Comparison of ENCODE assay signal across 19 cellular contexts in genomic region chr9:116701940-116702642, GRCh38. TPM values are rescaled to one million over a fixed set of nuclear protein-coding genes. Genes with fewer than 3 reads are reported as not detected.
DNase-seq lines count a peak whose midpoint lies in the region; ATAC-seq and TF ChIP-seq lines count a peak whose summit lies in the region.
"Had no signal": no experiment of that assay in that cellular context is flagged by ENCODE, and none has a peak within 500 bp of the region (broad histone marks: within the 10 kb centered on the region; RNA-seq: fewer than 3 reads in every experiment).

No MANE protein-coding gene starts in this region.

- DNase-seq in MCF 10A (ENCODE audit: unreplicated experiment) (peak; percentile 29), breast epithelium (ENCODE audit: low spot score in 2 of 2) (no peak), M059J (ENCODE audit: low read depth) (peak; percentile 30), choroid plexus epithelial cell (ENCODE audit: low read depth) (peak; percentile 26), smooth muscle cell (lab: John Stamatoyannopoulos, UW; ENCODE audit: unreplicated experiment) (no peak), NCI-H2196 treated with DMSO at 0.1 percent for 48 hours (lab: John Stamatoyannopoulos, UW; ENCODE audit: unreplicated experiment) (no peak), DMS53 (lab: John Stamatoyannopoulos, UW) (no peak)
- DNase-seq: activated CD8-positive, alpha-beta memory T cell treated with anti-CD3 and anti-CD28 coated beads for 24 hours; activated effector memory CD4-positive, alpha-beta T cell treated with Interleukin-2 at 50 U/mL for 16 hours; aorta; effector CD8-positive, alpha-beta T cell; immature natural killer cell; NCI-H2107; right cardiac atrium; SHP77 treated with DMSO at 0.1 percent for 48 hours; tibial artery had no signal

- 87% methylated on average over 2 of the region's 2 CpGs for WGBS in smooth muscle cell (ENCODE audit: low lambda C conversion rate)

- H3K4me1 ChIP-seq in breast epithelium (no peaks in the 10 kb centered on the region), smooth muscle cell (ENCODE audit: low read depth) (no peaks in the 10 kb centered on the region)
- H3K4me1 ChIP-seq: tibial artery had no signal

- H3K36me3 ChIP-seq in breast epithelium (peaks cover 12% of the 10 kb centered on the region), smooth muscle cell (ENCODE audit: low read depth) (peaks cover 11% of the 10 kb centered on the region)

- no TSS peak for BruUV-seq in MCF 10A (replicated peaks; lab: Mats Ljungman, UMichigan)

- no peak overlapping the region for H2AFZ ChIP-seq in smooth muscle cell (ENCODE audit: low read depth)

- H3K4me2 ChIP-seq in smooth muscle cell, result no peak overlapping the region

- H3K9me3 ChIP-seq in breast epithelium, result no peaks in the 10 kb centered on the region
- H3K9me3 ChIP-seq in smooth muscle cell (replicated peaks; ENCODE audit: low read depth), result no peaks in the 10 kb centered on the region
- H3K9me3 ChIP-seq: tibial artery had no signal

- H3K27me3 ChIP-seq in breast epithelium, result no peaks in the 10 kb centered on the region
- no peaks in the 10 kb centered on the region for H3K27me3 ChIP-seq in smooth muscle cell (ENCODE audit: low read depth)
- H3K27me3 ChIP-seq: tibial artery had no signal

- H3K79me2 ChIP-seq in smooth muscle cell (ENCODE audit: low read depth), result peaks cover 12% of the 10 kb centered on the region

- H3K36me3 Mint-ChIP-seq in MCF 10A (ENCODE audit: insufficient read depth, unreplicated experiment), result peaks cover 32% of the 10 kb centered on the region

- no peaks in the 10 kb centered on the region for H3K9me3 Mint-ChIP-seq in MCF 10A (ENCODE audit: unreplicated experiment)

- no peaks in the 10 kb centered on the region for H3K27me3 Mint-ChIP-seq in MCF 10A (ENCODE audit: insufficient read depth, unreplicated experiment)

- intact Hi-C loops in MCF 10A (cut with micrococcal nuclease) (no loop called here), breast epithelium (cut with DNase I; ENCODE audit: low total_unique reads) (no loop called here)

- H3K27ac ChIP-seq in breast epithelium, result no peak overlapping the region
- H3K27ac ChIP-seq in smooth muscle cell (ENCODE audit: low read depth), result peak overlapping the region; percentile 33
- H3K27ac ChIP-seq: tibial artery had no signal

- peak overlapping the region; percentile 48 for H3K27ac Mint-ChIP-seq in MCF 10A (ENCODE audit: low read depth, unreplicated experiment)
- H3K27ac Mint-ChIP-seq: stimulated activated effector memory CD8-positive, alpha-beta T cell treated with anti-CD3 and anti-CD28 coated beads, Interleukin-12 subunit alpha, Interleukin-12 subunit beta, amount 100 ng/mL, for 72 hours had no signal

- H3K4me3 ChIP-seq in breast epithelium, result no peak overlapping the region
- H3K4me3 ChIP-seq in choroid plexus epithelial cell (ENCODE audit: low read depth, low read length), result no peak overlapping the region
- no peak overlapping the region for H3K4me3 ChIP-seq in smooth muscle cell
- H3K4me3 ChIP-seq: lung, tibial artery had no signal

- TF ChIP-seq POLR2A in breast epithelium (IDR thresholded peaks at IDR 0.05), result no peak

- H3K4me1 Mint-ChIP-seq in MCF 10A (ENCODE audit: insufficient read depth, unreplicated experiment), result peaks cover 20% of the 10 kb centered on the region

- POLR2A ChIA-PET in MCF 10A (lab: Yijun Ruan, JAX), result no interaction called here

- no peak overlapping the region for H3K4me3 Mint-ChIP-seq in MCF 10A (ENCODE audit: unreplicated experiment)
- H3K4me3 Mint-ChIP-seq: immature natural killer cell; stimulated activated effector memory CD8-positive, alpha-beta T cell treated with anti-CD3 and anti-CD28 coated beads, Interleukin-12 subunit alpha, Interleukin-12 subunit beta, amount 100 ng/mL, for 72 hours had no signal

- ATAC-seq in HG03095 (IDR thresholded peaks at IDR 0.05; ENCODE audit: unreplicated experiment), result no peak
- ATAC-seq: right cardiac atrium had no signal

- CTCF ChIA-PET in MCF 10A (lab: Yijun Ruan, JAX), result no interaction called here

- peaks cover 8% of the 10 kb centered on the region for H3F3A ChIP-seq in smooth muscle cell (ENCODE audit: low read depth)

- peaks cover 89% of the 10 kb centered on the region for H4K20me1 ChIP-seq in smooth muscle cell (ENCODE audit: low read depth)

- TF ChIP-seq CTCF in MCF 10A (IDR thresholded peaks at IDR 0.05; ENCODE audit: unreplicated experiment) (no peak), breast epithelium (IDR thresholded peaks at IDR 0.05) (no peak), choroid plexus epithelial cell (conservative IDR thresholded peaks at IDR 0.05; ENCODE audit: low read depth, low read length) (no peak), smooth muscle cell (IDR thresholded peaks at IDR 0.05; ENCODE audit: borderline replicate concordance, insufficient read depth, poor library complexity, severe bottlenecking) (no peak)

- H3K9ac ChIP-seq in smooth muscle cell (ENCODE audit: low read depth), result no peak overlapping the region

RNA-seq across cellular contexts. Expression of gene TRIM32, which starts 15.0 kb away (rescaled TPM):
- total RNA-seq in MCF 10A (2022) (17.8 and 18.8 TPM in 2 replicates), breast epithelium (10 to 100 TPM; 18.7 to 20.2 (median 19.0) TPM), smooth muscle cell (22.7 and 27.3 TPM in 2 replicates)
- total RNA-seq in M059J (2014; rRNA removed; shearing (Covaris generic)), result 20.8 and 26.9 TPM in 2 replicates
- polyA plus RNA-seq in smooth muscle cell, result 18.2 and 21.5 TPM in 2 replicates

Comparison
In these comparisons a context has a peak if more than half of its experiments do, and no peak if none do; other contexts are left out.
1. DNase-seq: peak in MCF 10A (single experiment), M059J (single experiment) and choroid plexus epithelial cell (single experiment); none in breast epithelium (0 of 2), smooth muscle cell (single experiment), NCI-H2196 treated with DMSO at 0.1 percent for 48 hours (single experiment) and DMS53 (single experiment).